In the genomic region with DNA sequence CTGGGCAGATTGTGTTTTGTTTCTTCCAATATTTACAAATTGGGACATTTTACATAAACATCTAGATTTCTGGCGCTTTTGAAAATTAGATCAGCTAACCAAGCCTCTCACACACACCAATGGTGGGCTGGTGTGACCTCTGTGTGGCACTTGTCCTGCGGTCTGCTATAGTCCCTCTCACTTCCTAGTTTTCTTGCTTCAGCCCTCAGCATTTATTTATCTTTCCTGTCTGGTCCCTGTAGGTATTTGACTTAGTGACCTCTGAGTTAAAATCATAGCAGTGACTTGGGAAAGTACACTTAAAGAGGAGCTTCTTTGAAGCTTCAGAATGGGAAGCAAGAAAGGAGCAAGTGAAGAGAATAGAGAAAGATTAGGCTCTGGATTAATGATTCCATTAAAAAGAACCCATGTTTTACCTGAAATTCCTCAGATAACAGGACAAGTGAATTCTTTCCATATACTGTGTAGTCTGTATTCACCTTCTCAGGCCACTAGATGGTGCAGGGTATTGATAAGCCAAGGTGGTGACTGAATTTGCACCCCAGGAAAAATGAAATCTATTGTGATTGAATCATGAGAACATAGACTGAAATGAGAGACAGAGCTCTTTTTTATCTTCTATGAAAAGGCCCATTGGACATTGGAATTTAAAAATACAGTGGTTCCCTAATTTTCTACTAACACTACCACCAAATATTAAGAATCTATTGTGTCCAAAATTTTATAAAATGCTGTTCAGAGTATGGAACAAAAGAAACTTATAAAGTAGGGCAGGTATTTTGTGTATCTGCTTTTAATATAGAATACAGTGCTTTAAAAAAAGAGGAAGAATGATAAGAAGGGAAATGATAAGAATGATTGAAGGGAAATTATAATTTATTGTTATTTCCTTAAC, we compare ENCODE assay signal across 8 cellular contexts. TPM values are rescaled to one million over a fixed set of nuclear protein-coding genes. Genes with fewer than 3 reads are reported as not detected.
DNase-seq lines count a peak whose midpoint lies in the region; ATAC-seq and TF ChIP-seq lines count a peak whose summit lies in the region.

No MANE protein-coding gene starts in this region.

- H3K9me3 Mint-ChIP-seq in activated T-helper 2 cell treated with anti-CD3 and anti-CD28 coated beads, Interferon-gamma antibody, Interleukin-2, Interleukin-4, amounts not matched to agents 10 μg/mL and 5 μg/mL and 100 μg/mL, durations not matched to agents 14 hours and 24 hours and 36 hours = no peaks in the 10 kb centered on the region

- no peak overlapping the region for H3K4me2 ChIP-seq in neural cell (ENCODE audit: low read length)

- intact Hi-C loops in activated T-helper 2 cell treated with anti-CD3 and anti-CD28 coated beads, Interferon-gamma antibody, Interleukin-2, Interleukin-4, amounts not matched to agents 10 μg/mL and 5 μg/mL and 100 μg/mL, durations not matched to agents 14 hours and 24 hours and 36 hours (cut with micrococcal nuclease) = loop anchor here (1.0 to 10.0 kb wide), 3 partner anchors 26 to 654 kb away; partner anchors contain the start of gene DR1

- peak; percentile 8 for DNase-seq in NCI-H1092 treated with DMSO at 0.1 percent for 48 hours (lab: John Stamatoyannopoulos, UW)
- DNase-seq in NCI-H1092 (lab: John Stamatoyannopoulos, UW) = no peak
- no peak for DNase-seq in astrocyte of the spinal cord (ENCODE audit: low read depth, low spot score)
- DNase-seq in activated T-helper 2 cell treated with anti-CD3 and anti-CD28 coated beads, Interferon-gamma antibody, Interleukin-2, Interleukin-4, amounts not matched to agents 10 μg/mL and 5 μg/mL and 100 μg/mL, durations not matched to agents 14 hours and 24 hours and 36 hours (ENCODE audit: low spot score) = no peak
- no peak for DNase-seq in nucleus accumbens (lab: John Stamatoyannopoulos, UW)

- no peak overlapping the region for H3K9ac ChIP-seq in neural cell (ENCODE audit: low read length)

- no peak overlapping the region for H3K4me3 ChIP-seq in astrocyte of the spinal cord (ENCODE audit: low read depth, low read length)
- no peak overlapping the region for H3K4me3 ChIP-seq in neural cell (ENCODE audit: low read length)

- H3K9me3 ChIP-seq in neural cell (ENCODE audit: low read length) = no peaks in the 10 kb centered on the region

- H3F3A ChIP-seq in neural cell (ENCODE audit: insufficient read depth, low read length, poor library complexity, severe bottlenecking) = no peaks in the 10 kb centered on the region

- H2AFZ ChIP-seq in neural cell (ENCODE audit: low read depth, low read length) = no peak overlapping the region

- H3K4me3 Mint-ChIP-seq in activated T-helper 2 cell treated with anti-CD3 and anti-CD28 coated beads, Interferon-gamma antibody, Interleukin-2, Interleukin-4, amounts not matched to agents 10 μg/mL and 5 μg/mL and 100 μg/mL, durations not matched to agents 14 hours and 24 hours and 36 hours (ENCODE audit: low read depth) = no peak overlapping the region

- TF ChIP-seq EP300 in Ishikawa (IDR thresholded peaks at IDR 0.05; ENCODE audit: borderline replicate concordance) = no peak
- no peak for TF ChIP-seq EP300 in neural cell (conservative IDR thresholded peaks at IDR 0.05; ENCODE audit: poor library complexity, severe bottlenecking)

- in situ Hi-C loops in astrocyte of the spinal cord (cut with HindIII; ENCODE audit: low sequenced_read_pairs) = no loop called here

- H3K79me2 ChIP-seq in neural cell (replicated peaks; ENCODE audit: insufficient read depth, low read length) = no peaks in the 10 kb centered on the region

- H3K36me3 ChIP-seq in neural cell (ENCODE audit: insufficient read depth, low read length) = no peaks in the 10 kb centered on the region

- no peaks in the 10 kb centered on the region for H4K20me1 ChIP-seq in neural cell (ENCODE audit: insufficient read depth)

- peak; percentile 51 for TF ChIP-seq RAD21 in Ishikawa (IDR thresholded peaks at IDR 0.05; ENCODE audit: low read depth)
- TF ChIP-seq RAD21 in neural cell (conservative IDR thresholded peaks at IDR 0.05) = peak; percentile 75

- no peak overlapping the region for H3K27ac Mint-ChIP-seq in activated T-helper 2 cell treated with anti-CD3 and anti-CD28 coated beads, Interferon-gamma antibody, Interleukin-2, Interleukin-4, amounts not matched to agents 10 μg/mL and 5 μg/mL and 100 μg/mL, durations not matched to agents 14 hours and 24 hours and 36 hours

- no peaks in the 10 kb centered on the region for H3K9me2 ChIP-seq in neural cell (ENCODE audit: insufficient read depth, low read length)

- H3K27me3 Mint-ChIP-seq in activated T-helper 2 cell treated with anti-CD3 and anti-CD28 coated beads, Interferon-gamma antibody, Interleukin-2, Interleukin-4, amounts not matched to agents 10 μg/mL and 5 μg/mL and 100 μg/mL, durations not matched to agents 14 hours and 24 hours and 36 hours (ENCODE audit: low read depth) = no peaks in the 10 kb centered on the region

- TF ChIP-seq CTCF in astrocyte of the spinal cord (IDR thresholded peaks at IDR 0.05; ENCODE audit: low read depth, low read length) (peak; percentile 59), neural cell (IDR thresholded peaks at IDR 0.05; ENCODE audit: poor library complexity, severe bottlenecking) (peak; percentile 78)

- peaks cover 28% of the 10 kb centered on the region for H3K4me1 Mint-ChIP-seq in activated T-helper 2 cell treated with anti-CD3 and anti-CD28 coated beads, Interferon-gamma antibody, Interleukin-2, Interleukin-4, amounts not matched to agents 10 μg/mL and 5 μg/mL and 100 μg/mL, durations not matched to agents 14 hours and 24 hours and 36 hours (ENCODE audit: low read depth)

- no peak overlapping the region for H3K27ac ChIP-seq in neural cell (ENCODE audit: low read length)

- no peaks in the 10 kb centered on the region for H3K36me3 Mint-ChIP-seq in activated T-helper 2 cell treated with anti-CD3 and anti-CD28 coated beads, Interferon-gamma antibody, Interleukin-2, Interleukin-4, amounts not matched to agents 10 μg/mL and 5 μg/mL and 100 μg/mL, durations not matched to agents 14 hours and 24 hours and 36 hours (ENCODE audit: low read depth)

- peak; percentile 67 for ATAC-seq in GM19395 (IDR thresholded peaks at IDR 0.05; ENCODE audit: unreplicated experiment)

- H3K27me3 ChIP-seq in neural cell (ENCODE audit: insufficient read depth, low read depth, low read length) = no peaks in the 10 kb centered on the region

TF ChIP-seq in Ishikawa, 13 proteins besides CTCF, POLR2A, EP300 and RAD21:
- no peak for TF ChIP-seq EGR1 (IDR thresholded peaks at IDR 0.05)
- TF ChIP-seq ZBTB7A (IDR thresholded peaks at IDR 0.05; ENCODE audit: low read depth) = no peak
- TF ChIP-seq, protein P1, sequence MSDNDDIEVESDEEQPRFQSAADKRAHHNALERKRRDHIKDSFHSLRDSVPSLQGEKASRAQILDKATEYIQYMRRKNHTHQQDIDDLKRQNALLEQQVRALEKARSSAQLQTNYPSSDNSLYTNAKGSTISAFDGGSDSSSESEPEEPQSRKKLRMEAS (IDR thresholded peaks at IDR 0.05) = no peak
- no peak for TF ChIP-seq NFIC (IDR thresholded peaks at IDR 0.05)
TF ChIP-seq in Ishikawa: peak in this region for 0.

TF ChIP-seq in neural cell, 6 proteins besides CTCF, POLR2A, EP300 and RAD21:
- TF ChIP-seq EZH2 (IDR thresholded peaks at IDR 0.05; ENCODE audit: borderline replicate concordance, insufficient read depth, low read length, poor library complexity, severe bottlenecking) (no peak), MXI1 (conservative IDR thresholded peaks at IDR 0.05; ENCODE audit: poor library complexity, severe bottlenecking) (no peak), SMC3 (conservative IDR thresholded peaks at IDR 0.05; ENCODE audit: poor library complexity) (peak; percentile 74)

RNA-seq across cellular contexts. Expression of gene DIPK1A, which starts 7.1 kb away (rescaled TPM):
- 8.4 and 10.0 TPM in 2 replicates for polyA plus RNA-seq in neural cell
- polyA minus RNA-seq in neural cell = 13.9 and 19.6 TPM in 2 replicates
- total RNA-seq in activated T-helper 2 cell treated with anti-CD3 and anti-CD28 coated beads, Interferon-gamma antibody, Interleukin-2, Interleukin-4, amounts not matched to agents 10 μg/mL and 5 μg/mL and 100 μg/mL, durations not matched to agents 14 hours and 24 hours and 36 hours = 22.9 and 23.0 TPM in 2 replicates
